ENCODE assay signal across 1 cellular context in genomic region chr2:234389661-234390060, GRCh38.
TF ChIP-seq lines count a peak whose summit lies in the region.

No MANE protein-coding gene starts in this region.

TF ChIP-seq in K562, 482 proteins besides CTCF, POLR2A, EP300 and RAD21:
- TF ChIP-seq NFE2 (IDR thresholded peaks at IDR 0.05; ENCODE audit: low read depth): 0 out of 2 replicates have a peak, but pooled peaks have one; percentile 4
TF ChIP-seq in K562: peak in this region for 1; not testable (repeated sequence) for 481.
